ENCODE assay signal across 9 cellular contexts in genomic region chr7:117019786-117020604, GRCh38.
DNase-seq lines count a peak whose midpoint lies in the region; ATAC-seq, FAIRE-seq and TF ChIP-seq lines count a peak whose summit lies in the region.
"Had no signal": no experiment of that assay in that cellular context is flagged by ENCODE, and none has a peak within 500 bp of the region (broad histone marks: within the 10 kb centered on the region; RNA-seq: fewer than 3 reads in every experiment).

No MANE protein-coding gene starts in this region.

- no peak overlapping the region for H3K27ac Mint-ChIP-seq in CD8-positive, alpha-beta T cell

- H3K4me3 ChIP-seq in kidney (ENCODE audit: low read length in 2 of 2) (peak overlapping the region; percentile 32 to 52), stomach smooth muscle (ENCODE audit: low read length in 2 of 2) (peak overlapping the region; percentile 67 to 73)
- no peak overlapping the region for H3K4me3 ChIP-seq in CD8-positive, alpha-beta T cell (ENCODE audit: low read depth, low read length)

- CTCF ChIA-PET in CD8-positive, alpha-beta T cell (lab: Charles Lee), result interaction anchor here (2.1 kb wide), 1 partner anchor 36 kb away, joined by 4 read pairs; no protein-coding TSS in a partner anchor

- H3K9ac ChIP-seq in kidney (ENCODE audit: low read length in 2 of 2) (no peak overlapping the region), stomach smooth muscle (ENCODE audit: low read length in 2 of 2) (peak overlapping the region; percentile 54 to 55)

- H3K27ac ChIP-seq in kidney (ENCODE audit: low read depth in 2 of 2, low read length in 2 of 2), result no peak overlapping the region
- H3K27ac ChIP-seq in stomach smooth muscle (ENCODE audit: low read length), result peak overlapping the region; percentile 19
- no peak overlapping the region for H3K27ac ChIP-seq in CD8-positive, alpha-beta T cell (ENCODE audit: low read depth, low read length)

- peaks cover 16% of the 10 kb centered on the region for H3K4me1 Mint-ChIP-seq in CD8-positive, alpha-beta T cell (ENCODE audit: low read depth)

- H3K36me3 Mint-ChIP-seq in CD8-positive, alpha-beta T cell, result no peaks in the 10 kb centered on the region

- peak; percentile 84 for DNase-seq in DMS153 treated with DMSO at 0.1 percent for 48 hours (lab: John Stamatoyannopoulos, UW; ENCODE audit: unreplicated experiment)
- peak; percentile 89 for DNase-seq in NCI-H2227 treated with DMSO at 0.1 percent for 48 hours (lab: John Stamatoyannopoulos, UW)
- peak; percentile 63 to 87 for DNase-seq in cerebellar nuclear complex (lab: John Stamatoyannopoulos, UW)
- peak; percentile 72 for DNase-seq in kidney
- DNase-seq in CD8-positive, alpha-beta T cell, result no peak
- DNase-seq in activated T-cell treated with anti-CD3 and anti-CD28 coated beads, Interleukin-2, amount 50 U/mL, for 1 hour, result no peak

- no peak for ATAC-seq in GM18907 (IDR thresholded peaks at IDR 0.05; ENCODE audit: unreplicated experiment)
- ATAC-seq in CD8-positive, alpha-beta T cell, result no peak

- no peaks in the 10 kb centered on the region for H3K9me3 Mint-ChIP-seq in CD8-positive, alpha-beta T cell

- TF ChIP-seq CTCF in kidney (IDR thresholded peaks at IDR 0.05; ENCODE audit: borderline replicate concordance, extremely low read depth, insufficient read depth), result no peak
- no peak for TF ChIP-seq CTCF in CD8-positive, alpha-beta T cell (IDR thresholded peaks at IDR 0.05)

- no peaks in the 10 kb centered on the region for H3K27me3 Mint-ChIP-seq in CD8-positive, alpha-beta T cell (ENCODE audit: low read depth)

- peaks cover 2 to 3% of the 10 kb centered on the region in 2 donors for H3K4me1 ChIP-seq in kidney (ENCODE audit: control insufficient read depth in 1 of 2, insufficient read depth in 1 of 2, low read depth in 1 of 2, low read length in 2 of 2)
- peaks cover 7% of the 10 kb centered on the region for H3K4me1 ChIP-seq in stomach smooth muscle (ENCODE audit: control insufficient read depth, insufficient read depth, low read length)
- peaks cover 3% of the 10 kb centered on the region for H3K4me1 ChIP-seq in CD8-positive, alpha-beta T cell (ENCODE audit: insufficient read depth, low read length)

- no peak overlapping the region for H3K4me3 Mint-ChIP-seq in CD8-positive, alpha-beta T cell

- intact Hi-C loops in kidney (cut with DNase I), result no loop called here
- intact Hi-C loops in CD8-positive, alpha-beta T cell (cut with DNase I, micrococcal nuclease), result no loop called here

- FAIRE-seq in kidney (lab: Jason Lieb, UNC), result no peak
- FAIRE-seq: colon had no signal

- H3K36me3 ChIP-seq in kidney (ENCODE audit: control insufficient read depth in 1 of 2, insufficient read depth in 2 of 2, low read length in 2 of 2) (no peaks in the 10 kb centered on the region), stomach smooth muscle (ENCODE audit: control insufficient read depth in 2 of 2, insufficient read depth in 2 of 2, low read length in 2 of 2) (no peaks in the 10 kb centered on the region)
- H3K36me3 ChIP-seq in CD8-positive, alpha-beta T cell (ENCODE audit: insufficient read depth, low read length), result no peaks in the 10 kb centered on the region

- no peaks in the 10 kb centered on the region for H3K27me3 ChIP-seq in stomach smooth muscle (ENCODE audit: control insufficient read depth in 1 of 2, insufficient read depth in 2 of 2, low read length in 2 of 2)
- H3K27me3 ChIP-seq in CD8-positive, alpha-beta T cell (ENCODE audit: insufficient read depth, low read length), result no peaks in the 10 kb centered on the region

- H3K9me3 ChIP-seq in kidney (ENCODE audit: control insufficient read depth in 1 of 2, low read length in 2 of 2), result no peaks in the 10 kb centered on the region
- H3K9me3 ChIP-seq in stomach smooth muscle (ENCODE audit: control insufficient read depth in 2 of 2, low read length in 2 of 2), result no peaks in the 10 kb centered on the region
- H3K9me3 ChIP-seq in CD8-positive, alpha-beta T cell (ENCODE audit: low read length), result no peaks in the 10 kb centered on the region

- POLR2A ChIA-PET in CD8-positive, alpha-beta T cell (lab: Charles Lee), result interaction anchor here (0.7 to 1.7 kb wide), 3 partner anchors 10 to 25 kb away, joined by 3 to 5 read pairs (median 4); no protein-coding TSS in a partner anchor

Comparison
In these comparisons a context has a peak if more than half of its experiments do, and no peak if none do; other contexts are left out.
1. DNase-seq: peak in DMS153 treated with DMSO at 0.1 percent for 48 hours (single experiment), NCI-H2227 treated with DMSO at 0.1 percent for 48 hours (single experiment), cerebellar nuclear complex (2 of 2) and kidney (single experiment); none in CD8-positive, alpha-beta T cell (0 of 7) and activated T-cell treated with anti-CD3 and anti-CD28 coated beads, Interleukin-2, amount 50 U/mL, for 1 hour (single experiment).
2. H3K9ac ChIP-seq: peak in stomach smooth muscle (2 of 2); none in kidney (0 of 2).